Comparison of ENCODE assay signal across 21 cellular contexts in genomic region chr9:20972684-20973083, GRCh38. TPM values are rescaled to one million over a fixed set of nuclear protein-coding genes. Genes with fewer than 3 reads are reported as not detected.
DNase-seq lines count a peak whose midpoint lies in the region; ATAC-seq, FAIRE-seq and TF ChIP-seq lines count a peak whose summit lies in the region.
"Had no signal": no experiment of that assay in that cellular context is flagged by ENCODE, and none has a peak within 500 bp of the region (broad histone marks: within the 10 kb centered on the region; RNA-seq: fewer than 3 reads in every experiment).

No MANE protein-coding gene starts in this region.

- H2AFZ ChIP-seq in IMR-90 (replicated peaks; ENCODE audit: low read length, poor library complexity) (no peak overlapping the region), OCI-LY3 (ENCODE audit: low read depth, low read length) (no peak overlapping the region)
- H2AFZ ChIP-seq: GM23338 had no signal

- no peak overlapping the region for H3K27ac Mint-ChIP-seq in activated naive CD8-positive, alpha-beta T cell treated with anti-CD3 and anti-CD28 coated beads for 36 hours
- H3K27ac Mint-ChIP-seq in activated CD8-positive, alpha-beta T cell treated with anti-CD3 and anti-CD28 coated beads for 36 hours, result no peak overlapping the region
- H3K27ac Mint-ChIP-seq: CD14-positive monocyte; CD4-positive, alpha-beta memory T cell; GM23338; HFFc6 had no signal

- DNase-seq in GM12891 (ENCODE audit: insufficient read length, low spot score) (no peak), IMR-90 (no peak), upper lobe of right lung (no peak)
- DNase-seq in activated naive CD8-positive, alpha-beta T cell treated with anti-CD3 and anti-CD28 coated beads for 36 hours, result no peak
- DNase-seq in activated T-cell treated with anti-CD3 and anti-CD28 coated beads, Interleukin-2, amount 50 U/mL, for 1 hour, result no peak
- DNase-seq in activated CD8-positive, alpha-beta T cell treated with anti-CD3 and anti-CD28 coated beads for 36 hours, result no peak
- DNase-seq: ACHN; AML-193; CD4-positive, alpha-beta memory T cell; DMS153; DMS79; HFFc6 had no signal

- intact Hi-C loops in IMR-90 (cut with micrococcal nuclease), result no loop called here
- intact Hi-C loops in upper lobe of right lung (cut with DNase I), result no loop called here
- intact Hi-C loops in activated CD8-positive, alpha-beta T cell treated with anti-CD3 and anti-CD28 coated beads for 36 hours (cut with micrococcal nuclease), result no loop called here

- H2BK120ac ChIP-seq in IMR-90 (ENCODE audit: low read depth, low read length), result no peak overlapping the region

- H3K18ac ChIP-seq in IMR-90 (ENCODE audit: low read depth, low read length), result no peak overlapping the region

- no peak overlapping the region for H4K91ac ChIP-seq in IMR-90 (ENCODE audit: insufficient read depth, low read depth, low read length)

- no peak overlapping the region for H3K27ac ChIP-seq in IMR-90 (ENCODE audit: insufficient read depth, low read length)
- peak overlapping the region; percentile 91 for H3K27ac ChIP-seq in OCI-LY3 (ENCODE audit: low read length)
- peak overlapping the region; percentile 79 for H3K27ac ChIP-seq in neutrophil
- H3K27ac ChIP-seq in upper lobe of right lung, result no peak overlapping the region
- H3K27ac ChIP-seq: BLaER1, KMS-11 had no signal

- no peaks in the 10 kb centered on the region for H3K79me1 ChIP-seq in IMR-90 (ENCODE audit: low read depth in 1 of 2, low read length in 2 of 2)

- no peak overlapping the region for H3K14ac ChIP-seq in IMR-90 (replicated peaks; ENCODE audit: low read depth, low read length)

- TF ChIP-seq CTCF in IMR-90 (conservative IDR thresholded peaks at IDR 0.05; ENCODE audit: low read depth, low read length) (no peak), OCI-LY3 (IDR thresholded peaks at IDR 0.05; ENCODE audit: low read depth, low read length) (no peak), neutrophil (IDR thresholded peaks at IDR 0.05) (no peak), upper lobe of right lung (IDR thresholded peaks at IDR 0.05) (no peak)
- TF ChIP-seq CTCF in activated CD8-positive, alpha-beta T cell treated with anti-CD3 and anti-CD28 coated beads for 36 hours (IDR thresholded peaks at IDR 0.05), result no peak

- TF ChIP-seq POLR2A in GM12891 (IDR thresholded peaks at IDR 0.05; ENCODE audit: low read depth, low read length) (no peak), IMR-90 (IDR thresholded peaks at IDR 0.05; ENCODE audit: low read depth, low read length) (no peak)

- H3K4me1 ChIP-seq in IMR-90 (ENCODE audit: control insufficient read depth, insufficient read depth, low read length) (no peaks in the 10 kb centered on the region), OCI-LY3 (ENCODE audit: low read length) (peaks cover 9% of the 10 kb centered on the region; the same call in 1 of the 2 replicates), neutrophil (ENCODE audit: control insufficient read depth in 1 of 2, insufficient read depth in 1 of 2, low read depth in 1 of 2, low read length in 1 of 2) (peaks cover 0 to 12% of the 10 kb centered on the region in 2 experiments), upper lobe of right lung (no peaks in the 10 kb centered on the region)
- H3K4me1 ChIP-seq: BLaER1 had no signal

- H3K23ac ChIP-seq in IMR-90 (ENCODE audit: low read depth, low read length), result no peak overlapping the region

- POLR2A ChIA-PET in IMR-90 (lab: Charles Lee; ENCODE audit: unreplicated experiment), result no interaction called here
- POLR2A ChIA-PET in activated CD8-positive, alpha-beta T cell treated with anti-CD3 and anti-CD28 coated beads for 36 hours (lab: Charles Lee), result interaction anchor here (1.0 to 1.1 kb wide), 2 partner anchors 10 to 22 kb away, joined by 3 read pairs; no protein-coding TSS in a partner anchor

- no peak overlapping the region for H3K4me3 Mint-ChIP-seq in activated naive CD8-positive, alpha-beta T cell treated with anti-CD3 and anti-CD28 coated beads for 36 hours
- H3K4me3 Mint-ChIP-seq in activated CD8-positive, alpha-beta T cell treated with anti-CD3 and anti-CD28 coated beads for 36 hours, result no peak overlapping the region
- H3K4me3 Mint-ChIP-seq: CD14-positive monocyte; CD4-positive, alpha-beta memory T cell; GM23338; HFFc6 had no signal

- no peaks in the 10 kb centered on the region for H3K27me3 ChIP-seq in IMR-90 (ENCODE audit: control insufficient read depth, insufficient read depth, low read length)
- H3K27me3 ChIP-seq in OCI-LY3 (ENCODE audit: low read depth, low read length), result no peaks in the 10 kb centered on the region
- H3K27me3 ChIP-seq in neutrophil, result no peaks in the 10 kb centered on the region
- H3K27me3 ChIP-seq in upper lobe of right lung, result no peaks in the 10 kb centered on the region
- H3K27me3 ChIP-seq: BLaER1 had no signal

- H4K8ac ChIP-seq in IMR-90 (ENCODE audit: low read depth in 2 of 2, low read length in 2 of 2), result no peak overlapping the region

- H3K79me2 ChIP-seq in OCI-LY3 (ENCODE audit: low read length), result no peaks in the 10 kb centered on the region

- WGBS in IMR-90 (ENCODE audit: extremely low coverage in 2 of 2, insufficient read length in 1 of 2), 2 experiments, result no CpG with 5 or more reads among the region's 1 CpG

- peaks cover 27% of the 10 kb centered on the region for H3K36me3 Mint-ChIP-seq in activated naive CD8-positive, alpha-beta T cell treated with anti-CD3 and anti-CD28 coated beads for 36 hours
- H3K36me3 Mint-ChIP-seq in activated CD8-positive, alpha-beta T cell treated with anti-CD3 and anti-CD28 coated beads for 36 hours (ENCODE audit: low read depth), result peaks cover 27% of the 10 kb centered on the region

- H2AK9ac ChIP-seq in IMR-90 (replicated peaks; ENCODE audit: low read depth, low read length, poor library complexity), result no peak overlapping the region

- H4K5ac ChIP-seq in IMR-90 (ENCODE audit: low read depth, low read length), result no peak overlapping the region

- no peaks in the 10 kb centered on the region for H3K27me3 Mint-ChIP-seq in activated naive CD8-positive, alpha-beta T cell treated with anti-CD3 and anti-CD28 coated beads for 36 hours
- no peaks in the 10 kb centered on the region for H3K27me3 Mint-ChIP-seq in activated CD8-positive, alpha-beta T cell treated with anti-CD3 and anti-CD28 coated beads for 36 hours
- H3K27me3 Mint-ChIP-seq: CD4-positive, alpha-beta memory T cell had no signal

- no peak overlapping the region for H2BK20ac ChIP-seq in IMR-90 (ENCODE audit: low read depth, low read length)

- FAIRE-seq in GM12891 (lab: Jason Lieb, UNC), result peak; percentile 63
- FAIRE-seq: A204.1, H54 had no signal

- no peak overlapping the region for H3K4ac ChIP-seq in IMR-90 (ENCODE audit: low read depth, low read length)

- H4K20me1 ChIP-seq in IMR-90 (ENCODE audit: insufficient read depth, low read length) (no peaks in the 10 kb centered on the region), OCI-LY3 (ENCODE audit: insufficient read depth, low read length) (no peaks in the 10 kb centered on the region)
- H4K20me1 ChIP-seq: BLaER1 had no signal

- no peaks in the 10 kb centered on the region for H3K9me3 ChIP-seq in IMR-90 (ENCODE audit: control insufficient read depth, insufficient read depth, low read length)
- H3K9me3 ChIP-seq in OCI-LY3 (ENCODE audit: insufficient read depth, low read length), result peaks cover 33% of the 10 kb centered on the region
- peaks cover 18% of the 10 kb centered on the region for H3K9me3 ChIP-seq in neutrophil
- no peaks in the 10 kb centered on the region for H3K9me3 ChIP-seq in upper lobe of right lung

- in situ Hi-C loops in IMR-90 (cut with MboI; ENCODE audit: low sequenced_read_pairs), result no loop called here

- no peak for TF ChIP-seq RAD21 in IMR-90 (IDR thresholded peaks at IDR 0.05; ENCODE audit: low read length)

- H3K9me3 Mint-ChIP-seq in activated naive CD8-positive, alpha-beta T cell treated with anti-CD3 and anti-CD28 coated beads for 36 hours, result peaks cover 8% of the 10 kb centered on the region
- H3K9me3 Mint-ChIP-seq in activated CD8-positive, alpha-beta T cell treated with anti-CD3 and anti-CD28 coated beads for 36 hours, result peaks cover 5% of the 10 kb centered on the region

- H3K9ac ChIP-seq in IMR-90 (ENCODE audit: low read depth, low read length) (no peak overlapping the region), OCI-LY3 (ENCODE audit: low read length) (no peak overlapping the region)
- H3K9ac ChIP-seq: BLaER1, KMS-11 had no signal

- H3K56ac ChIP-seq in IMR-90 (ENCODE audit: extremely low read depth, insufficient read depth, low read length), result no peak overlapping the region

- no peaks in the 10 kb centered on the region for H3K9me1 ChIP-seq in IMR-90 (ENCODE audit: insufficient read depth, low read length)

- CTCF ChIA-PET in IMR-90 (lab: Yijun Ruan, JAX), result interaction anchor here (0.7 kb wide), 1 partner anchor 462 kb away, joined by 6 read pairs; no protein-coding TSS in a partner anchor
- CTCF ChIA-PET in activated CD8-positive, alpha-beta T cell treated with anti-CD3 and anti-CD28 coated beads for 36 hours (lab: Charles Lee), result interaction anchor here (0.7 kb wide), 1 partner anchor 299 kb away, joined by 3 read pairs; no protein-coding TSS in a partner anchor

- no TSS peak for BruUV-seq in IMR-90 (replicated peaks; lab: Mats Ljungman, UMichigan)

- no peak overlapping the region for H2BK5ac ChIP-seq in IMR-90 (ENCODE audit: low read depth, low read length, poor library complexity, severe bottlenecking)

- dilution Hi-C loops in IMR-90 (cut with HindIII; ENCODE audit: low sequenced_read_pairs, unreplicated experiment), result no loop called here

- no peak overlapping the region for H3K4me2 ChIP-seq in IMR-90 (ENCODE audit: low read depth, low read length)
- no peak overlapping the region for H3K4me2 ChIP-seq in OCI-LY3 (ENCODE audit: low read length)
- H3K4me2 ChIP-seq: BLaER1, GM23338, KMS-11 had no signal

- no peak overlapping the region for H3K4me3 ChIP-seq in IMR-90 (ENCODE audit: insufficient read depth, low read depth, low read length)
- H3K4me3 ChIP-seq in OCI-LY3 (ENCODE audit: low read length), result no peak overlapping the region
- H3K4me3 ChIP-seq in neutrophil (ENCODE audit: low read depth in 1 of 2, low read length in 1 of 2), result no peak overlapping the region
- H3K4me3 ChIP-seq in upper lobe of right lung, result no peak overlapping the region
- H3K4me3 ChIP-seq: BLaER1, GM23338 had no signal

- H3K36me3 ChIP-seq in IMR-90 (ENCODE audit: control insufficient read depth, insufficient read depth, low read length), result peaks cover 2% of the 10 kb centered on the region
- peaks cover 42% of the 10 kb centered on the region for H3K36me3 ChIP-seq in OCI-LY3 (replicated peaks; ENCODE audit: low read depth, low read length)
- no peaks in the 10 kb centered on the region for H3K36me3 ChIP-seq in neutrophil
- H3K36me3 ChIP-seq in upper lobe of right lung, result peaks cover 10% of the 10 kb centered on the region
- H3K36me3 ChIP-seq: BLaER1 had no signal

- no peak overlapping the region for H2AK5ac ChIP-seq in IMR-90 (ENCODE audit: low read depth, low read length)

- H2BK15ac ChIP-seq in IMR-90 (ENCODE audit: low read depth, low read length), result no peak overlapping the region

- ATAC-seq in IMR-90 (ENCODE audit: low read depth) (no peak), upper lobe of right lung (no peak)
- ATAC-seq in activated CD8-positive, alpha-beta T cell treated with anti-CD3 and anti-CD28 coated beads for 36 hours, result no peak
- ATAC-seq: GM23338, HCT116 had no signal

- H3K4me1 Mint-ChIP-seq in activated naive CD8-positive, alpha-beta T cell treated with anti-CD3 and anti-CD28 coated beads for 36 hours, result peaks cover 3% of the 10 kb centered on the region
- H3K4me1 Mint-ChIP-seq in activated CD8-positive, alpha-beta T cell treated with anti-CD3 and anti-CD28 coated beads for 36 hours (ENCODE audit: low read depth), result no peaks in the 10 kb centered on the region
- H3K4me1 Mint-ChIP-seq: CD14-positive monocyte; CD4-positive, alpha-beta memory T cell; GM23338 had no signal

RNA-seq across cellular contexts. Expression of gene HACD4, which starts 58.8 kb away (rescaled TPM):
- polyA plus RNA-seq in GM12891 (2012; ENCODE audit: low read depth, missing spikeins), result 3.8 TPM
- total RNA-seq in IMR-90 (2012; rRNA removed) (2.2 and 2.8 TPM in 2 replicates), upper lobe of right lung (10.6 TPM)
- polyA plus RNA-seq in IMR-90 (2012; rRNA removed), result 1.5 and 1.9 TPM in 2 replicates
- polyA plus RNA-seq in IMR-90 (2012; cell fraction: cytosol; rRNA removed), result 0.37 and 0.59 TPM in 2 replicates
- 0.22 and 1.9 TPM in 2 replicates for polyA plus RNA-seq in IMR-90 (2012; cell fraction: nucleus; rRNA removed; ENCODE audit: low replicate concordance)
- 1 to 10 TPM; 5.2 to 5.3 TPM for total RNA-seq in activated naive CD8-positive, alpha-beta T cell treated with anti-CD3 and anti-CD28 coated beads for 36 hours
- total RNA-seq in activated CD8-positive, alpha-beta T cell treated with anti-CD3 and anti-CD28 coated beads for 36 hours, result 1 to 10 TPM; 4.0 to 4.1 TPM

Comparison
In these comparisons a context has a peak if more than half of its experiments do, and no peak if none do; other contexts are left out.
1. H3K27ac ChIP-seq: peak in OCI-LY3 (single experiment) and neutrophil (single experiment); none in IMR-90 (single experiment) and upper lobe of right lung (single experiment).